1 cellular context compared by ENCODE assay signal in the genomic region with DNA sequence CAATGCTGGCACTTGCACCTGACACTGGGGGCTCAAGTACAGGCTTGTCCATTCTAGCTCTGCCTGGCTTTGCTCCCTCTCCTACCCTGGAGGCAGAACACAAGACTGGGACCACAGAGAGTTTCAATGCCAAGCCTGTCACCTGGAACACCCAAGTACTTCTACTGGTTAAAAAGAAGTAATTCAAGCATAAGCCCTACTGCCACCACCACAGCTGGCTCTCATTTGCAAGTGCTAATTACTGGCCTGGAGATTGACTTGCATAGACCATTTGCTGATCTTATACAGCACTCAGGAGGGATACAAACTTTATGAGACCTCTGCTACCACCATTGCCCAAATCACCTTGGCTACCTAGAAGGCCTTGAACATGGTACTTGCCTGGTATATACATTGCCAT.
TF ChIP-seq lines count a peak whose summit lies in the region.

No MANE protein-coding gene starts in this region.

TF ChIP-seq in GM23338, 12 proteins besides CTCF, POLR2A, EP300 and RAD21 (continued from another document):
- TF ChIP-seq ZNF462 (CRISPR knock-in tag; IDR thresholded peaks at IDR 0.05): no peak
TF ChIP-seq in GM23338: peak in this region for 0.
